Comparison of ENCODE assay signal across 11 cellular contexts in genomic region chr15:47412802-47413201, GRCh38.
DNase-seq lines count a peak whose midpoint lies in the region; ATAC-seq and TF ChIP-seq lines count a peak whose summit lies in the region.
"Had no signal": no experiment of that assay in that cellular context is flagged by ENCODE, and none has a peak within 500 bp of the region (broad histone marks: within the 10 kb centered on the region; RNA-seq: fewer than 3 reads in every experiment).

No MANE protein-coding gene starts in this region.

- peak overlapping the region; percentile 76 for H2BK20ac ChIP-seq in IMR-90 (ENCODE audit: low read depth, low read length)

- H3K9me1 ChIP-seq in IMR-90 (ENCODE audit: insufficient read depth, low read length): no peaks in the 10 kb centered on the region

- H3K36me3 ChIP-seq in IMR-90 (ENCODE audit: control insufficient read depth, insufficient read depth, low read length) (no peaks in the 10 kb centered on the region), WERI-Rb-1 (no peaks in the 10 kb centered on the region)
- H3K36me3 ChIP-seq: BLaER1 had no signal

- no peak overlapping the region for H2BK5ac ChIP-seq in IMR-90 (ENCODE audit: low read depth, low read length, poor library complexity, severe bottlenecking)

- no peaks in the 10 kb centered on the region for H4K20me1 ChIP-seq in IMR-90 (ENCODE audit: insufficient read depth, low read length)
- H4K20me1 ChIP-seq: BLaER1 had no signal

- no peak overlapping the region for H2AK9ac ChIP-seq in IMR-90 (replicated peaks; ENCODE audit: low read depth, low read length, poor library complexity)

- H3K9me3 ChIP-seq in IMR-90 (ENCODE audit: control insufficient read depth, insufficient read depth, low read length) (no peaks in the 10 kb centered on the region), WERI-Rb-1 (ENCODE audit: severe bottlenecking) (no peaks in the 10 kb centered on the region)
- H3K9me3 ChIP-seq: A549, BLaER1, Caco-2 had no signal

- H3K4me1 ChIP-seq in IMR-90 (ENCODE audit: control insufficient read depth, insufficient read depth, low read length): peaks cover 19% of the 10 kb centered on the region
- H3K4me1 ChIP-seq: A549, BLaER1, Caco-2 had no signal

- WGBS in IMR-90 (ENCODE audit: extremely low coverage in 2 of 2, insufficient read length in 1 of 2), 2 experiments: no CpG with 5 or more reads among the region's 4 CpGs

- peak overlapping the region in 1 of 2 experiments; percentile 26; a peak in 1 of 4 replicates for H4K8ac ChIP-seq in IMR-90 (ENCODE audit: low read depth in 2 of 2, low read length in 2 of 2)

- peak overlapping the region; percentile 72; the same call in 1 of the 2 replicates for H3K18ac ChIP-seq in IMR-90 (ENCODE audit: low read depth, low read length)

- H3K14ac ChIP-seq in IMR-90 (replicated peaks; ENCODE audit: low read depth, low read length): peak overlapping the region; percentile 55; the same call in 1 of the 2 replicates

- H2BK120ac ChIP-seq in IMR-90 (ENCODE audit: low read depth, low read length): peak overlapping the region; percentile 67; the same call in 1 of the 2 replicates

- in situ Hi-C loops in IMR-90 (cut with MboI; ENCODE audit: low sequenced_read_pairs): no loop called here

- peak overlapping the region; percentile 20; the same call in 1 of the 2 replicates for H4K5ac ChIP-seq in IMR-90 (ENCODE audit: low read depth, low read length)

- BruUV-seq in IMR-90 (replicated peaks; lab: Mats Ljungman, UMichigan): no TSS peak

- CTCF ChIA-PET in IMR-90 (lab: Yijun Ruan, JAX): no interaction called here

- H3K27ac ChIP-seq in IMR-90 (ENCODE audit: insufficient read depth, low read length) (no peak overlapping the region), WERI-Rb-1 (peak overlapping the region; percentile 20)
- H3K27ac ChIP-seq: A549, BLaER1, GM23248 had no signal

- H3K4me2 ChIP-seq in IMR-90 (ENCODE audit: low read depth, low read length): no peak overlapping the region
- H3K4me2 ChIP-seq: A549, BLaER1 had no signal

- H3K27me3 ChIP-seq in IMR-90 (ENCODE audit: control insufficient read depth, insufficient read depth, low read length) (no peaks in the 10 kb centered on the region), WERI-Rb-1 (ENCODE audit: insufficient read depth, low read depth, severe bottlenecking) (no peaks in the 10 kb centered on the region)
- H3K27me3 ChIP-seq: BLaER1 had no signal

- H2AFZ ChIP-seq in IMR-90 (replicated peaks; ENCODE audit: low read length, poor library complexity): no peak overlapping the region
- H2AFZ ChIP-seq: GM23248 had no signal

- peak overlapping the region; percentile 62; the same call in 1 of the 3 replicates for H2BK15ac ChIP-seq in IMR-90 (ENCODE audit: low read depth, low read length)

- H3K56ac ChIP-seq in IMR-90 (ENCODE audit: extremely low read depth, insufficient read depth, low read length): no peak overlapping the region

- intact Hi-C loops in IMR-90 (cut with micrococcal nuclease): no loop called here

- peak overlapping the region; percentile 36; the same call in 1 of the 2 replicates for H3K4ac ChIP-seq in IMR-90 (ENCODE audit: low read depth, low read length)

- DNase-seq in IMR-90 (no peak), NCI-H82 treated with DMSO at 0.1 percent for 48 hours (lab: John Stamatoyannopoulos, UW; ENCODE audit: unreplicated experiment) (peak; percentile 18), WERI-Rb-1 (no peak), NCI-H2196 treated with DMSO at 0.1 percent for 48 hours (lab: John Stamatoyannopoulos, UW; ENCODE audit: unreplicated experiment) (no peak), NCI-H187 treated with DMSO at 0.1 percent for 48 hours (lab: John Stamatoyannopoulos, UW) (no peak)
- DNase-seq: Caco-2; CD8-positive, alpha-beta memory T cell; GM23248 had no signal

- no peaks in the 10 kb centered on the region for H3K79me1 ChIP-seq in IMR-90 (ENCODE audit: low read depth in 1 of 2, low read length in 2 of 2)

- no peak overlapping the region for H3K9ac ChIP-seq in IMR-90 (ENCODE audit: low read depth, low read length)
- H3K9ac ChIP-seq: BLaER1, GM23248 had no signal

- H3K4me3 ChIP-seq in IMR-90 (ENCODE audit: insufficient read depth, low read depth, low read length) (no peak overlapping the region), WERI-Rb-1 (ENCODE audit: low read depth, low read length) (no peak overlapping the region)
- H3K4me3 ChIP-seq: A549, BLaER1, GM23248 had no signal

- POLR2A ChIA-PET in IMR-90 (lab: Charles Lee; ENCODE audit: unreplicated experiment): no interaction called here

- peak overlapping the region; percentile 24; the same call in 1 of the 2 replicates for H3K23ac ChIP-seq in IMR-90 (ENCODE audit: low read depth, low read length)

- peak overlapping the region; percentile 56; the same call in 1 of the 2 replicates for H2AK5ac ChIP-seq in IMR-90 (ENCODE audit: low read depth, low read length)

- H4K91ac ChIP-seq in IMR-90 (ENCODE audit: insufficient read depth, low read depth, low read length): 0 out of 2 replicates have a peak overlapping the region, but pooled peaks have one; percentile 15

- TF ChIP-seq POLR2A in IMR-90 (IDR thresholded peaks at IDR 0.05; ENCODE audit: low read depth, low read length): no peak

- no peak for TF ChIP-seq CTCF in IMR-90 (conservative IDR thresholded peaks at IDR 0.05; ENCODE audit: low read depth, low read length)
- TF ChIP-seq CTCF in WERI-Rb-1 (IDR thresholded peaks at IDR 0.05; ENCODE audit: low read depth, low read length): no peak

- ATAC-seq in IMR-90 (ENCODE audit: low read depth) (no peak), GM18870 (IDR thresholded peaks at IDR 0.05; ENCODE audit: unreplicated experiment) (no peak)
- ATAC-seq: A549 had no signal

- TF ChIP-seq RAD21 in IMR-90 (IDR thresholded peaks at IDR 0.05; ENCODE audit: low read length): no peak

- dilution Hi-C loops in IMR-90 (cut with HindIII; ENCODE audit: low sequenced_read_pairs, unreplicated experiment): no loop called here

TF ChIP-seq in IMR-90, 13 proteins besides CTCF, POLR2A, EP300 and RAD21:
- TF ChIP-seq ELK1 (IDR thresholded peaks at IDR 0.05; ENCODE audit: borderline replicate concordance, low read depth, low read length): no peak
- TF ChIP-seq CHD1 (IDR thresholded peaks at IDR 0.05; ENCODE audit: low read depth, low read length): no peak
- no peak for TF ChIP-seq USF2 (IDR thresholded peaks at IDR 0.05; ENCODE audit: low read depth, low read length)
- no peak for TF ChIP-seq RFX5 (IDR thresholded peaks at IDR 0.05; ENCODE audit: low read depth, low read length)
- no peak for TF ChIP-seq MAZ (IDR thresholded peaks at IDR 0.05; ENCODE audit: borderline replicate concordance, low read depth, low read length)
- no peak for TF ChIP-seq NFE2L2 (IDR thresholded peaks at IDR 0.05; ENCODE audit: low read depth, low read length)
- no peak for TF ChIP-seq BHLHE40 (IDR thresholded peaks at IDR 0.05; ENCODE audit: low read depth, low read length)
- no peak for TF ChIP-seq MXI1 (IDR thresholded peaks at IDR 0.05; ENCODE audit: borderline replicate concordance, low read depth, low read length)
- TF ChIP-seq FOS (IDR thresholded peaks at IDR 0.05; ENCODE audit: low read depth, low read length): no peak
- TF ChIP-seq CEBPB (IDR thresholded peaks at IDR 0.05; ENCODE audit: low read depth, low read length): no peak
- no peak for TF ChIP-seq SMC3 (IDR thresholded peaks at IDR 0.05; ENCODE audit: low read depth, low read length)
- TF ChIP-seq RCOR1 (IDR thresholded peaks at IDR 0.05; ENCODE audit: insufficient replicate concordance, low read length): no peak
- TF ChIP-seq MAFK (IDR thresholded peaks at IDR 0.05; ENCODE audit: low read depth, low read length): no peak
TF ChIP-seq in IMR-90: peak in this region for 0.
